Comparison of ENCODE assay signal across 15 cellular contexts in genomic region chr15:69344238-69344637, GRCh38. TPM values are rescaled to one million over a fixed set of nuclear protein-coding genes. Genes with fewer than 3 reads are reported as not detected.
A peak's percentile ranks its signal among the peaks of the same experiment; 100 is the strongest.
DNase-seq lines count a peak whose midpoint lies in the region; ATAC-seq and TF ChIP-seq lines count a peak whose summit lies in the region.
"Had no signal": no experiment of that assay in that cellular context is flagged by ENCODE, and none has a peak within 500 bp of the region (broad histone marks: within the 10 kb centered on the region; RNA-seq: fewer than 3 reads in every experiment).

No MANE protein-coding gene starts in this region.

- H3K4me1 Mint-ChIP-seq in GM23338: peaks cover 28% of the 10 kb centered on the region
- H3K4me1 Mint-ChIP-seq in type B pancreatic cell (ENCODE audit: unreplicated experiment): peaks cover 15% of the 10 kb centered on the region

- H3K4me1 ChIP-seq in GM23338 (ENCODE audit: insufficient read depth): peaks cover 31% of the 10 kb centered on the region
- no peaks in the 10 kb centered on the region for H3K4me1 ChIP-seq in Loucy (ENCODE audit: insufficient read depth, low read length, poor library complexity, severe bottlenecking)
- H3K4me1 ChIP-seq in gastroesophageal sphincter: no peaks in the 10 kb centered on the region
- no peaks in the 10 kb centered on the region for H3K4me1 ChIP-seq in tibial artery
- H3K4me1 ChIP-seq: BLaER1 had no signal

- H3K9me2 ChIP-seq in GM23338 (ENCODE audit: insufficient read depth) (no peaks in the 10 kb centered on the region), Loucy (replicated peaks; ENCODE audit: low read depth, low read length) (no peaks in the 10 kb centered on the region)

- H4K20me1 ChIP-seq in GM23338 (replicated peaks; ENCODE audit: insufficient read depth) (no peaks in the 10 kb centered on the region), Loucy (ENCODE audit: insufficient read depth, low read length, poor library complexity, severe bottlenecking) (no peaks in the 10 kb centered on the region)
- H4K20me1 ChIP-seq: BLaER1 had no signal

- no peak for TF ChIP-seq EP300 in gastroesophageal sphincter (IDR thresholded peaks at IDR 0.05)

- DNase-seq in GM23338 (ENCODE audit: low spot score) (no peak), epithelial cell of proximal tubule (ENCODE audit: low read depth) (no peak), type B pancreatic cell (ENCODE audit: extremely low spot score, unreplicated experiment) (no peak), tibial artery (no peak), G401 (ENCODE audit: low spot score) (no peak)
- DNase-seq: AML-193, GM23248, HCEC 1CT, Kasumi-1, KBM-7 had no signal

- peak overlapping the region; percentile 28 for H3K4me2 ChIP-seq in GM23338
- H3K4me2 ChIP-seq in Loucy (ENCODE audit: low read depth, low read length, poor library complexity, severe bottlenecking): no peak overlapping the region
- H3K4me2 ChIP-seq: A549, BLaER1 had no signal

- H3K79me2 ChIP-seq in GM23338 (replicated peaks; ENCODE audit: insufficient read depth): no peaks in the 10 kb centered on the region
- H3K79me2 ChIP-seq in Loucy (ENCODE audit: insufficient read depth, low read length): no peaks in the 10 kb centered on the region

- in situ Hi-C loops in G401 (cut with HindIII; ENCODE audit: low sequenced_read_pairs): no loop called here

- H3F3A ChIP-seq in GM23338 (replicated peaks; ENCODE audit: low read depth) (no peaks in the 10 kb centered on the region), Loucy (ENCODE audit: low read depth) (no peaks in the 10 kb centered on the region)

- TF ChIP-seq CTCF in GM23338 (conservative IDR thresholded peaks at IDR 0.05; ENCODE audit: low read depth in 2 of 2): no peak
- peak; percentile 15; the same call in 1 of the 2 replicates for TF ChIP-seq CTCF in Loucy (conservative IDR thresholded peaks at IDR 0.05; ENCODE audit: low read length)
- peak; percentile 8 for TF ChIP-seq CTCF in epithelial cell of proximal tubule (conservative IDR thresholded peaks at IDR 0.05; ENCODE audit: low read depth, low read length)
- TF ChIP-seq CTCF in type B pancreatic cell (conservative IDR thresholded peaks at IDR 0.05): peak; percentile 23
- TF ChIP-seq CTCF in gastroesophageal sphincter (IDR thresholded peaks at IDR 0.05): no peak
- no peak for TF ChIP-seq CTCF in tibial artery (IDR thresholded peaks at IDR 0.05)

- ATAC-seq in GM23338: no peak
- ATAC-seq in gastroesophageal sphincter: no peak
- no peak for ATAC-seq in HG03039 (IDR thresholded peaks at IDR 0.05; ENCODE audit: unreplicated experiment)
- ATAC-seq: A549 had no signal

- H3K27ac ChIP-seq in GM23338 (ENCODE audit: low read depth) (no peak overlapping the region), gastroesophageal sphincter (no peak overlapping the region), tibial artery (no peak overlapping the region)
- H3K27ac ChIP-seq: BLaER1, GM23248 had no signal

- TF ChIP-seq POLR2A in gastroesophageal sphincter (IDR thresholded peaks at IDR 0.05): no peak

- 0 out of 2 replicates have a peak overlapping the region, but pooled peaks have one; percentile 6 for H3K27ac Mint-ChIP-seq in GM23338
- no peak overlapping the region for H3K27ac Mint-ChIP-seq in type B pancreatic cell

- H3K36me3 Mint-ChIP-seq in GM23338 (ENCODE audit: low read depth) (peaks cover 6% of the 10 kb centered on the region; the same call in 1 of the 3 replicates), type B pancreatic cell (no peaks in the 10 kb centered on the region)

- H3K9ac ChIP-seq in Loucy (ENCODE audit: low read depth, low read length, poor library complexity, severe bottlenecking): no peak overlapping the region
- H3K9ac ChIP-seq: BLaER1, GM23248 had no signal

- H3K27me3 Mint-ChIP-seq in GM23338 (ENCODE audit: insufficient read depth, low read depth, poor library complexity): peaks cover 7% of the 10 kb centered on the region
- no peaks in the 10 kb centered on the region for H3K27me3 Mint-ChIP-seq in type B pancreatic cell

- no peaks in the 10 kb centered on the region for H3K27me3 ChIP-seq in GM23338 (ENCODE audit: insufficient read depth)
- H3K27me3 ChIP-seq in Loucy (ENCODE audit: insufficient read depth, low read length, poor library complexity, severe bottlenecking): no peaks in the 10 kb centered on the region
- peaks cover 12% of the 10 kb centered on the region for H3K27me3 ChIP-seq in gastroesophageal sphincter
- H3K27me3 ChIP-seq in tibial artery: no peaks in the 10 kb centered on the region
- H3K27me3 ChIP-seq: BLaER1 had no signal

- intact Hi-C loops in tibial artery (cut with DNase I; ENCODE audit: low total_unique reads): no loop called here

- H3K9me3 ChIP-seq in Loucy (ENCODE audit: insufficient read depth, low read depth, low read length): no peaks in the 10 kb centered on the region
- H3K9me3 ChIP-seq in gastroesophageal sphincter: no peaks in the 10 kb centered on the region
- H3K9me3 ChIP-seq in tibial artery: no peaks in the 10 kb centered on the region
- H3K9me3 ChIP-seq: A549, BLaER1 had no signal

- no peaks in the 10 kb centered on the region for H3K36me3 ChIP-seq in GM23338 (ENCODE audit: insufficient read depth)
- H3K36me3 ChIP-seq in Loucy (ENCODE audit: insufficient read depth, low read length): no peaks in the 10 kb centered on the region
- H3K36me3 ChIP-seq in gastroesophageal sphincter: no peaks in the 10 kb centered on the region
- H3K36me3 ChIP-seq in tibial artery: no peaks in the 10 kb centered on the region
- H3K36me3 ChIP-seq: BLaER1 had no signal

- no peak overlapping the region for H3K4me3 ChIP-seq in GM23338
- no peak overlapping the region for H3K4me3 ChIP-seq in Loucy (ENCODE audit: low read length, poor library complexity, severe bottlenecking)
- no peak overlapping the region for H3K4me3 ChIP-seq in epithelial cell of proximal tubule (ENCODE audit: low read depth, low read length)
- no peak overlapping the region for H3K4me3 ChIP-seq in gastroesophageal sphincter
- no peak overlapping the region for H3K4me3 ChIP-seq in tibial artery
- H3K4me3 ChIP-seq: A549, BLaER1, GM23248 had no signal

- no peaks in the 10 kb centered on the region for H3K9me3 Mint-ChIP-seq in GM23338
- H3K9me3 Mint-ChIP-seq in type B pancreatic cell: no peaks in the 10 kb centered on the region

- WGBS in gastroesophageal sphincter (ENCODE audit: low coverage in 1 of 2), 2 donors: 83 to 100% methylated on average over 1 to 2 of the region's 2 CpGs

- H2AFZ ChIP-seq in GM23338 (no peak overlapping the region), Loucy (ENCODE audit: low read length) (no peak overlapping the region; the same call in 1 of the 2 replicates)
- H2AFZ ChIP-seq: GM23248 had no signal

- H3K4me3 Mint-ChIP-seq in GM23338: no peak overlapping the region
- no peak overlapping the region for H3K4me3 Mint-ChIP-seq in type B pancreatic cell

TF ChIP-seq in GM23338, 12 proteins besides CTCF, POLR2A, EP300 and RAD21:
- TF ChIP-seq REST (IDR thresholded peaks at IDR 0.05; ENCODE audit: unreplicated experiment): no peak
TF ChIP-seq in GM23338: peak in this region for 0.

RNA-seq across cellular contexts. Expression of gene PAQR5, which starts 45.5 kb away (rescaled TPM):
- total RNA-seq in GM23338 (2014; rRNA removed; shearing (Covaris generic)): 14.5 and 17.7 TPM in 2 replicates
- polyA plus RNA-seq in GM23338 (2016; fragmentation: Nextera tagmentation; extraction: Ambion mirVana): 8.7 and 10.0 TPM in 2 replicates
- total RNA-seq in epithelial cell of proximal tubule: 9.5 and 10.1 TPM in 2 replicates
- total RNA-seq in type B pancreatic cell (ENCODE audit: low replicate concordance): 7.8 and 22.3 TPM in 2 replicates
- total RNA-seq in gastroesophageal sphincter: 1 to 10 TPM in 2 of 4 donors, under 1 TPM in 2; 0.27 to 2.6 (median 1.4) TPM
- total RNA-seq in G401 (2014; rRNA removed; shearing (Covaris generic)): under 0.01 and 0.03 TPM in 2 replicates

Comparison
In these comparisons a context has a peak if more than half of its experiments do, and no peak if none do; other contexts are left out.
1. CTCF ChIP-seq: peak in Loucy (single experiment), epithelial cell of proximal tubule (single experiment) and type B pancreatic cell (single experiment); none in GM23338 (0 of 2), gastroesophageal sphincter (0 of 4) and tibial artery (0 of 2).